26 cellular contexts compared by ENCODE assay signal in the genomic region with DNA sequence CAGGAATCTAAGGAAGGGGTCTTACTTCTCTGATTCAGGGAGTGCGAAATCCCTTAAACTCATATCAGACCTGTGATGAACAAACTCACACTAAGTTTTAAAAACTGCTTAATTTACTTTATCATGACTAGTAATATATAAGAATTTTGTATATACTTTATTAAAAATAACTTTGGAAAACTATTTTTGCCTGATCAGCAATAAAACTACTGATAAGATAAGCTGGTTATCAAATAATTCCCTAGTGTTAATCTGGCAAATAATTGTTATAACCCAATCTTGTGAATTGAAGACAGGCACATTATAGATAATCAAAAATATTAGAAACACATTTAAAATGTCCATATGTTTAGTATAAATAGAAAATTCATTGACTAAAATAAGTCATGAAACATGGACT. TPM values are rescaled to one million over a fixed set of nuclear protein-coding genes. Genes with fewer than 3 reads are reported as not detected.
DNase-seq lines count a peak whose midpoint lies in the region; ATAC-seq, FAIRE-seq and TF ChIP-seq lines count a peak whose summit lies in the region.
"Had no signal": no experiment of that assay in that cellular context is flagged by ENCODE, and none has a peak within 500 bp of the region (broad histone marks: within the 10 kb centered on the region; RNA-seq: fewer than 3 reads in every experiment).

No MANE protein-coding gene starts in this region.

- H3K4me1 ChIP-seq in cardiac muscle cell (ENCODE audit: low read depth), result peaks cover 17% of the 10 kb centered on the region
- H3K4me1 ChIP-seq in IMR-90 (ENCODE audit: control insufficient read depth, insufficient read depth, low read length), result no peaks in the 10 kb centered on the region
- H3K4me1 ChIP-seq: BE2C had no signal

- intact Hi-C loops in left ventricle myocardium superior (cut with micrococcal nuclease), result no loop called here
- intact Hi-C loops in IMR-90 (cut with micrococcal nuclease), result no loop called here

- H3K9me1 ChIP-seq in IMR-90 (ENCODE audit: insufficient read depth, low read length), result no peaks in the 10 kb centered on the region

- no peak overlapping the region for H2AFZ ChIP-seq in IMR-90 (replicated peaks; ENCODE audit: low read length, poor library complexity)
- H2AFZ ChIP-seq: GM23338 had no signal

- no peak overlapping the region for H3K4ac ChIP-seq in IMR-90 (ENCODE audit: low read depth, low read length)

- no peak for TF ChIP-seq POLR2A in IMR-90 (IDR thresholded peaks at IDR 0.05; ENCODE audit: low read depth, low read length)

- no peak overlapping the region for H3K18ac ChIP-seq in IMR-90 (ENCODE audit: low read depth, low read length)

- CTCF ChIA-PET in IMR-90 (lab: Yijun Ruan, JAX), result no interaction called here
- CTCF ChIA-PET in activated CD8-positive, alpha-beta T cell treated with anti-CD3 and anti-CD28 coated beads, Interleukin-2, amount 10 ng/mL, durations not matched to agents 7 days and 5 days (lab: Charles Lee), result no interaction called here

- no peak overlapping the region for H2BK20ac ChIP-seq in IMR-90 (ENCODE audit: low read depth, low read length)

- BruUV-seq in IMR-90 (replicated peaks; lab: Mats Ljungman, UMichigan), result no TSS peak

- H3K4me3 Mint-ChIP-seq in activated CD8-positive, alpha-beta T cell treated with anti-CD3 and anti-CD28 coated beads, Interleukin-2, amount 10 ng/mL, durations not matched to agents 7 days and 5 days, result no peak overlapping the region
- no peak overlapping the region for H3K4me3 Mint-ChIP-seq in immature natural killer cell
- H3K4me3 Mint-ChIP-seq in osteocyte (ENCODE audit: unreplicated experiment), result no peak overlapping the region
- H3K4me3 Mint-ChIP-seq: CD14-positive monocyte; CD4-positive, alpha-beta T cell; CD8-positive, alpha-beta memory T cell; GM23338 had no signal

- H3K9ac ChIP-seq in IMR-90 (ENCODE audit: low read depth, low read length), result no peak overlapping the region
- H3K9ac ChIP-seq: BLaER1 treated with 17β-estradiol and CSF1 and Interleukin-3, amounts not matched to agents 10 nM and 100 nM had no signal

- H3K27me3 Mint-ChIP-seq in activated CD8-positive, alpha-beta T cell treated with anti-CD3 and anti-CD28 coated beads, Interleukin-2, amount 10 ng/mL, durations not matched to agents 7 days and 5 days (ENCODE audit: low read depth), result no peaks in the 10 kb centered on the region
- peaks cover 0 to 2% (median 0%) of the 10 kb centered on the region in 3 donors for H3K27me3 Mint-ChIP-seq in immature natural killer cell (ENCODE audit: low read depth in 3 of 3)
- H3K27me3 Mint-ChIP-seq in osteocyte (ENCODE audit: unreplicated experiment), result peaks cover 39% of the 10 kb centered on the region
- H3K27me3 Mint-ChIP-seq: CD4-positive, alpha-beta T cell; CD8-positive, alpha-beta memory T cell had no signal

- no peaks in the 10 kb centered on the region for H4K20me1 ChIP-seq in IMR-90 (ENCODE audit: insufficient read depth, low read length)
- H4K20me1 ChIP-seq: BLaER1 treated with 17β-estradiol and CSF1 and Interleukin-3, amounts not matched to agents 10 nM and 100 nM had no signal

- dilution Hi-C loops in IMR-90 (cut with HindIII; ENCODE audit: low sequenced_read_pairs, unreplicated experiment), result no loop called here

- TF ChIP-seq CTCF in cardiac muscle cell (IDR thresholded peaks at IDR 0.05; ENCODE audit: low read depth, low read length), result no peak
- no peak for TF ChIP-seq CTCF in IMR-90 (conservative IDR thresholded peaks at IDR 0.05; ENCODE audit: low read depth, low read length)
- TF ChIP-seq CTCF in osteocyte (IDR thresholded peaks at IDR 0.05), result no peak

- no peak overlapping the region for H2BK15ac ChIP-seq in IMR-90 (ENCODE audit: low read depth, low read length)

- no peak overlapping the region for H2AK5ac ChIP-seq in IMR-90 (ENCODE audit: low read depth, low read length)

- no peak overlapping the region for H3K14ac ChIP-seq in IMR-90 (replicated peaks; ENCODE audit: low read depth, low read length)

- H3K23ac ChIP-seq in IMR-90 (ENCODE audit: low read depth, low read length), result no peak overlapping the region

- H3K27me3 ChIP-seq in cardiac muscle cell (no peaks in the 10 kb centered on the region), IMR-90 (ENCODE audit: control insufficient read depth, insufficient read depth, low read length) (no peaks in the 10 kb centered on the region)
- H3K27me3 ChIP-seq: BE2C; BLaER1 treated with 17β-estradiol and CSF1 and Interleukin-3, amounts not matched to agents 10 nM and 100 nM had no signal

- H3K4me2 ChIP-seq in IMR-90 (ENCODE audit: low read depth, low read length), result no peak overlapping the region
- H3K4me2 ChIP-seq: BLaER1 treated with 17β-estradiol and CSF1 and Interleukin-3, amounts not matched to agents 10 nM and 100 nM; GM23338 had no signal

- WGBS in IMR-90 (ENCODE audit: extremely low coverage in 2 of 2, insufficient read length in 1 of 2), 2 experiments, result no CpG with 5 or more reads among the region's 1 CpG

- peaks cover 4% of the 10 kb centered on the region for H3K9me3 Mint-ChIP-seq in activated CD8-positive, alpha-beta T cell treated with anti-CD3 and anti-CD28 coated beads, Interleukin-2, amount 10 ng/mL, durations not matched to agents 7 days and 5 days (ENCODE audit: insufficient read depth)
- H3K9me3 Mint-ChIP-seq in immature natural killer cell (peaks cover 2 to 22% (median 5%) of the 10 kb centered on the region in 6 donors), osteocyte (ENCODE audit: unreplicated experiment) (no peaks in the 10 kb centered on the region)
- H3K9me3 Mint-ChIP-seq: GM23338 had no signal

- H3K4me1 Mint-ChIP-seq in activated CD8-positive, alpha-beta T cell treated with anti-CD3 and anti-CD28 coated beads, Interleukin-2, amount 10 ng/mL, durations not matched to agents 7 days and 5 days (ENCODE audit: low read depth), result no peaks in the 10 kb centered on the region
- H3K4me1 Mint-ChIP-seq in immature natural killer cell, result no peaks in the 10 kb centered on the region
- no peaks in the 10 kb centered on the region for H3K4me1 Mint-ChIP-seq in osteocyte (ENCODE audit: unreplicated experiment)
- H3K4me1 Mint-ChIP-seq: CD14-positive monocyte; CD8-positive, alpha-beta memory T cell had no signal

- no peak for TF ChIP-seq RAD21 in IMR-90 (IDR thresholded peaks at IDR 0.05; ENCODE audit: low read length)

- in situ Hi-C loops in IMR-90 (cut with MboI; ENCODE audit: low sequenced_read_pairs), result no loop called here

- no peak overlapping the region for H3K56ac ChIP-seq in IMR-90 (ENCODE audit: extremely low read depth, insufficient read depth, low read length)

- no peaks in the 10 kb centered on the region for H3K79me1 ChIP-seq in IMR-90 (ENCODE audit: low read depth in 1 of 2, low read length in 2 of 2)

- no peaks in the 10 kb centered on the region for H3K36me3 Mint-ChIP-seq in activated CD8-positive, alpha-beta T cell treated with anti-CD3 and anti-CD28 coated beads, Interleukin-2, amount 10 ng/mL, durations not matched to agents 7 days and 5 days (ENCODE audit: low read depth)
- H3K36me3 Mint-ChIP-seq in immature natural killer cell, result no peaks in the 10 kb centered on the region
- no peaks in the 10 kb centered on the region for H3K36me3 Mint-ChIP-seq in osteocyte (ENCODE audit: unreplicated experiment)
- H3K36me3 Mint-ChIP-seq: CD8-positive, alpha-beta memory T cell had no signal

- ATAC-seq in left ventricle myocardium superior (no peak), IMR-90 (ENCODE audit: low read depth) (no peak)
- ATAC-seq in activated CD8-positive, alpha-beta T cell treated with anti-CD3 and anti-CD28 coated beads, Interleukin-2, amount 10 ng/mL, durations not matched to agents 7 days and 5 days, result no peak
- ATAC-seq: GM23338 had no signal

- FAIRE-seq in frontal cortex (lab: Jason Lieb, UNC), result peak; percentile 33
- FAIRE-seq: A204.1, D721Med, GM12891, GM18507 had no signal

- H3K4me3 ChIP-seq in cardiac muscle cell (no peak overlapping the region), IMR-90 (ENCODE audit: insufficient read depth, low read depth, low read length) (no peak overlapping the region)
- H3K4me3 ChIP-seq: BLaER1 treated with 17β-estradiol and CSF1 and Interleukin-3, amounts not matched to agents 10 nM and 100 nM; GM23338 had no signal

- H3K27ac ChIP-seq in cardiac muscle cell (peak overlapping the region; percentile 39), IMR-90 (ENCODE audit: insufficient read depth, low read length) (no peak overlapping the region)
- H3K27ac ChIP-seq: 22Rv1; BLaER1 treated with 17β-estradiol and CSF1 and Interleukin-3, amounts not matched to agents 10 nM and 100 nM had no signal

- no peak overlapping the region for H2AK9ac ChIP-seq in IMR-90 (replicated peaks; ENCODE audit: low read depth, low read length, poor library complexity)

- POLR2A ChIA-PET in IMR-90 (lab: Charles Lee; ENCODE audit: unreplicated experiment), result no interaction called here
- POLR2A ChIA-PET in activated CD8-positive, alpha-beta T cell treated with anti-CD3 and anti-CD28 coated beads, Interleukin-2, amount 10 ng/mL, durations not matched to agents 7 days and 5 days (lab: Charles Lee), result no interaction called here

- H3K36me3 ChIP-seq in cardiac muscle cell (peaks cover 33% of the 10 kb centered on the region), IMR-90 (ENCODE audit: control insufficient read depth, insufficient read depth, low read length) (no peaks in the 10 kb centered on the region)
- H3K36me3 ChIP-seq: BE2C; BLaER1 treated with 17β-estradiol and CSF1 and Interleukin-3, amounts not matched to agents 10 nM and 100 nM had no signal

- DNase-seq in cardiac muscle cell (ENCODE audit: low read depth in 1 of 2, low spot score in 1 of 2) (no peak), left ventricle myocardium superior (no peak), IMR-90 (no peak), frontal cortex (ENCODE audit: low spot score in 2 of 2) (no peak), immature natural killer cell (no peak), osteocyte (ENCODE audit: extremely low spot score, unreplicated experiment) (no peak)
- DNase-seq in activated CD8-positive, alpha-beta T cell treated with anti-CD3 and anti-CD28 coated beads, Interleukin-2, amount 10 ng/mL, durations not matched to agents 7 days and 5 days, result no peak
- DNase-seq: ACHN; AML-193; BE2C; CD4-positive, alpha-beta T cell; CD8-positive, alpha-beta memory T cell; DMS 273 treated with DMSO at 0.1 percent for 48 hours; DMS79; EL; GDM1; H7; HCEC 1CT had no signal

- H4K5ac ChIP-seq in IMR-90 (ENCODE audit: low read depth, low read length), result no peak overlapping the region

- H3K9me3 ChIP-seq in cardiac muscle cell (ENCODE audit: low read depth), result no peaks in the 10 kb centered on the region
- no peaks in the 10 kb centered on the region for H3K9me3 ChIP-seq in IMR-90 (ENCODE audit: control insufficient read depth, insufficient read depth, low read length)
- H3K9me3 ChIP-seq: BE2C; BLaER1 treated with 17β-estradiol and CSF1 and Interleukin-3, amounts not matched to agents 10 nM and 100 nM had no signal

- H4K8ac ChIP-seq in IMR-90 (ENCODE audit: low read depth in 2 of 2, low read length in 2 of 2), result no peak overlapping the region

- H2BK5ac ChIP-seq in IMR-90 (ENCODE audit: low read depth, low read length, poor library complexity, severe bottlenecking), result no peak overlapping the region

- H4K91ac ChIP-seq in IMR-90 (ENCODE audit: insufficient read depth, low read depth, low read length), result no peak overlapping the region

- H2BK120ac ChIP-seq in IMR-90 (ENCODE audit: low read depth, low read length), result no peak overlapping the region

- no peak overlapping the region for H3K27ac Mint-ChIP-seq in activated CD8-positive, alpha-beta T cell treated with anti-CD3 and anti-CD28 coated beads, Interleukin-2, amount 10 ng/mL, durations not matched to agents 7 days and 5 days
- H3K27ac Mint-ChIP-seq in immature natural killer cell (no peak overlapping the region), osteocyte (ENCODE audit: unreplicated experiment) (no peak overlapping the region)
- H3K27ac Mint-ChIP-seq: CD14-positive monocyte; CD4-positive, alpha-beta T cell; CD8-positive, alpha-beta memory T cell; GM23338 had no signal

RNA-seq across cellular contexts. Expression of gene DSC3, which starts 23.7 kb away (rescaled TPM):
- total RNA-seq in cardiac muscle cell (1.2 and 3.3 TPM in 2 replicates), left ventricle myocardium superior (0.10 TPM), IMR-90 (2012; rRNA removed) (under 0.01 TPM in 2 replicates), frontal cortex (0.82 TPM), osteocyte (5.6 and 5.8 TPM in 2 replicates)
- polyA plus RNA-seq in cardiac muscle cell (0.81 and 1.5 TPM in 2 replicates), IMR-90 (2012; rRNA removed) (0.01 and 0.09 TPM in 2 replicates), immature natural killer cell (not detected)
- under 0.01 and 0.01 TPM in 2 replicates for polyA plus RNA-seq in IMR-90 (2012; cell fraction: cytosol; rRNA removed)
- polyA plus RNA-seq in IMR-90 (2012; cell fraction: nucleus; rRNA removed; ENCODE audit: low replicate concordance), result 0.03 TPM in 1 of 2 replicates, not detected in the other
- not detected for total RNA-seq in activated CD8-positive, alpha-beta T cell treated with anti-CD3 and anti-CD28 coated beads, Interleukin-2, amount 10 ng/mL, durations not matched to agents 7 days and 5 days
- total RNA-seq: CD4-positive, alpha-beta T cell; CD8-positive, alpha-beta memory T cell had no signal
- polyA plus RNA-seq: CD14-positive monocyte; CD8-positive, alpha-beta memory T cell had no signal

RNA-seq across cellular contexts. Expression of gene DSC2, which starts 36.0 kb away (rescaled TPM):
- 14.9 and 19.0 TPM in 2 replicates for total RNA-seq in cardiac muscle cell
- polyA plus RNA-seq in cardiac muscle cell, result 15.9 and 19.8 TPM in 2 replicates
- total RNA-seq in left ventricle myocardium superior, result 34.1 TPM
- total RNA-seq in IMR-90 (2012; rRNA removed), result not detected in 2 replicates
- polyA plus RNA-seq in IMR-90 (2012; rRNA removed), result not detected in 2 replicates
- polyA plus RNA-seq in IMR-90 (2012; cell fraction: cytosol; rRNA removed), result not detected in 2 replicates
- not detected in 2 replicates for polyA plus RNA-seq in IMR-90 (2012; cell fraction: nucleus; rRNA removed; ENCODE audit: low replicate concordance)
- 5.3 TPM for total RNA-seq in frontal cortex
- total RNA-seq in activated CD8-positive, alpha-beta T cell treated with anti-CD3 and anti-CD28 coated beads, Interleukin-2, amount 10 ng/mL, durations not matched to agents 7 days and 5 days, result not detected
- polyA plus RNA-seq in immature natural killer cell, result not detected
- total RNA-seq in osteocyte, result 1.2 and 1.6 TPM in 2 replicates
- total RNA-seq: CD4-positive, alpha-beta T cell; CD8-positive, alpha-beta memory T cell had no signal
- polyA plus RNA-seq: CD8-positive, alpha-beta memory T cell had no signal
